In the genomic region with DNA sequence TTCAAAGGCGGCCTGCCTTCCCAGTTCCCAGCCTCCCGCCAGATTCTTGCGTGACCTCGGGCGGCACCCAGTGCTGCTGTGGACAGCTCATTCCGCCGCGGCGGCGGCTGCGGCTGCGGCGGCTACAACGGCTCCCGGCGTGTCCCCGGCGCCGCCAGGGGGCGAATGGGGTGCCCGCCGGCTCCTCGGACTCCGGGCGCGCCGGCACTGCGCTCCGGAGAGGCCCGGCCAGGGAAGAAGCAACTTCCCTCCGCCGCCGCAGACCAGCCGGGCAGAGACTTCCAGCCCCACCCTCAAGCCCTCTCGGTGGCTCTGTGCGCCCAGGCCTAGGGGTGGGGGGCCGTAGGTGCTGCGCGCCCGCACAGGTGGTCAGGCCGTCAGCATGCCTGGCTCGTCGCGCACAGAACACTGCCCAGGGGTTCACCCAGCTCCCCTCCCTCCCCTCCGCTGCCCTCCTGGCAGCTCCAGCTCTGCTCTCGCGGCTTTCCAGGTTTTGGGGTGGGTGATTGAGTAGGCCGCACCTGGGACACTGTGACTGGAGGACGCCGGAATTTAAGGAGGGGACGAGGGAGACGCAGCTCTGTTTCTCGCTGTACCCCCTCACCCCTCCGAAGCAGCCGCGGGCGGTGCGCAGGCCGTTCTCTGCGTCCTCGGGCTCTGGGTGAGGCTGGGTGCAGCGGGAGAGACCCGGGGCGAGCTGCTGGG, we compare ENCODE assay signal across 1 cellular context.
TF ChIP-seq lines count a peak whose summit lies in the region.

No MANE protein-coding gene starts in this region.

TF ChIP-seq in H1, 55 proteins besides CTCF, POLR2A, EP300 and RAD21:
- TF ChIP-seq SIN3A (conservative IDR thresholded peaks at IDR 0.05 in 1 of 2, IDR thresholded peaks at IDR 0.05 in 1 of 2; ENCODE audit: low read depth in 1 of 2, low read length in 2 of 2) = peak in 1 of 2 experiments; percentile 31; a peak in 1 of 4 replicates
- peak; percentile 82 for TF ChIP-seq SUZ12 (IDR thresholded peaks at IDR 0.05; ENCODE audit: low read length)
- TF ChIP-seq, protein P1, sequence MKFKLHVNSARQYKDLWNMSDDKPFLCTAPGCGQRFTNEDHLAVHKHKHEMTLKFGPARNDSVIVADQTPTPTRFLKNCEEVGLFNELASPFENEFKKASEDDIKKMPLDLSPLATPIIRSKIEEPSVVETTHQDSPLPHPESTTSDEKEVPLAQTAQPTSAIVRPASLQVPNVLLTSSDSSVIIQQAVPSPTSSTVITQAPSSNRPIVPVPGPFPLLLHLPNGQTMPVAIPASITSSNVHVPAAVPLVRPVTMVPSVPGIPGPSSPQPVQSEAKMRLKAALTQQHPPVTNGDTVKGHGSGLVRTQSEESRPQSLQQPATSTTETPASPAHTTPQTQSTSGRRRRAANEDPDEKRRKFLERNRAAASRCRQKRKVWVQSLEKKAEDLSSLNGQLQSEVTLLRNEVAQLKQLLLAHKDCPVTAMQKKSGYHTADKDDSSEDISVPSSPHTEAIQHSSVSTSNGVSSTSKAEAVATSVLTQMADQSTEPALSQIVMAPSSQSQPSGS (IDR thresholded peaks at IDR 0.05; ENCODE audit: low read length) = no peak
- no peak for TF ChIP-seq ASH2L (IDR thresholded peaks at IDR 0.05; ENCODE audit: low read length)
- TF ChIP-seq POLR2AphosphoS5 (IDR thresholded peaks at IDR 0.05; ENCODE audit: low read depth, low read length) = no peak
- peak; percentile 94 for TF ChIP-seq KDM4A (IDR thresholded peaks at IDR 0.05; ENCODE audit: low read depth, low read length, severe bottlenecking)
